Comparison of ENCODE assay signal across 10 cellular contexts in the genomic region with DNA sequence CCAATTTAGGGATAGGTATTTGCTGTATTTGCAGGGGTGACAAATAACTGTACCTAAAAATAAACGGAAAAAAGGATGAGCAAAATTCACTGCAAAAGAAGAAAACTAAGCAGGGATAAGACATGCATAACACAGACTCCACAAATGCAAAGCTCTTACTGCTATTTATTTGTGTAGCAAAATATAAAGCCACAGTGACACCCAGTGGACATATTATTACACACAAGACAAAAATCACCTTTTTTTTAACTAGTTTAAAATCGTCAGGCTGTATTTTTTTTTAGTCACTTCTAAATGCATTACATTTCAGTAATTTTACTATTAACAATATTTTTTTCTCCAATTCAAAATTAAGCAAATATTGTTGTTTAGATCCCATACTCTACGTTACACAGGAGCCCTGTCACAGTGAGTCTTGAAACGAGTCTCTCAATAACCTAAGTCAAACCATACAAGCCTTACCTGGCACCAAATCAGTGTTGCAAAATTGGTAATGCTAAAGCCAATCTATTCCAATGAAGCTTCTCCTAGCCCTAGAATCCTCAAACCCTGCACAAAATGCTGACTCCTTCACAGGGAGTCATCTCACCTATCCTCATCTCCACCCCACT. TPM values are rescaled to one million over a fixed set of nuclear protein-coding genes. Genes with fewer than 3 reads are reported as not detected.
DNase-seq lines count a peak whose midpoint lies in the region; ATAC-seq and TF ChIP-seq lines count a peak whose summit lies in the region.
"Had no signal": no experiment of that assay in that cellular context is flagged by ENCODE, and none has a peak within 500 bp of the region (broad histone marks: within the 10 kb centered on the region; RNA-seq: fewer than 3 reads in every experiment).

No MANE protein-coding gene starts in this region.

- no peak overlapping the region for H3K27ac ChIP-seq in Peyer's patch

- H3K4me3 ChIP-seq in AG04449 (ENCODE audit: low read depth, low read length) (no peak overlapping the region), Peyer's patch (no peak overlapping the region), epithelial cell of proximal tubule (ENCODE audit: low read depth, low read length) (no peak overlapping the region)

- H3K4me1 ChIP-seq in Peyer's patch, result no peaks in the 10 kb centered on the region

- H3K27me3 ChIP-seq in Peyer's patch, result no peaks in the 10 kb centered on the region

- POLR2A ChIA-PET in AG04449 (lab: Yijun Ruan, JAX), result no interaction called here

- no peak for TF ChIP-seq POLR2A in Peyer's patch (IDR thresholded peaks at IDR 0.05)

- no peaks in the 10 kb centered on the region for H3K27me3 Mint-ChIP-seq in neural crest cell (ENCODE audit: low read depth)
- H3K27me3 Mint-ChIP-seq: dendritic cell treated with granulocyte-macrophage colony-stimulating factor and Interleukin-4, amounts not matched to agents 40 ng/mL and 50 ng/mL, for 4 days; stimulated activated naive B cell treated with anti-CD40 and anti-IgM and Interleukin-4, amounts not matched to agents 10 μg/mL and 1 μg/mL and 100 μg/mL, for 72 hours had no signal

- peaks cover 5% of the 10 kb centered on the region for H3K36me3 Mint-ChIP-seq in neural crest cell (ENCODE audit: low read depth)

- no peak overlapping the region for H3K4me3 Mint-ChIP-seq in neural crest cell
- H3K4me3 Mint-ChIP-seq: dendritic cell treated with granulocyte-macrophage colony-stimulating factor and Interleukin-4, amounts not matched to agents 40 ng/mL and 50 ng/mL, for 4 days; stimulated activated naive B cell treated with anti-CD40 and anti-IgM and Interleukin-4, amounts not matched to agents 10 μg/mL and 1 μg/mL and 100 μg/mL, for 72 hours had no signal

- no peaks in the 10 kb centered on the region for H3K9me3 Mint-ChIP-seq in neural crest cell
- H3K9me3 Mint-ChIP-seq: dendritic cell treated with granulocyte-macrophage colony-stimulating factor and Interleukin-4, amounts not matched to agents 40 ng/mL and 50 ng/mL, for 4 days; stimulated activated naive B cell treated with anti-CD40 and anti-IgM and Interleukin-4, amounts not matched to agents 10 μg/mL and 1 μg/mL and 100 μg/mL, for 72 hours had no signal

- DNase-seq in AG04449 (ENCODE audit: low read depth, low spot score) (no peak), Peyer's patch (no peak), epithelial cell of proximal tubule (ENCODE audit: low read depth) (no peak), neural crest cell (ENCODE audit: low read depth, low spot score) (no peak), OCI-M2 (lab: John Stamatoyannopoulos, UW; ENCODE audit: unreplicated experiment) (no peak)
- DNase-seq: stimulated activated naive B cell treated with anti-CD40 and anti-IgM and Interleukin-4, amounts not matched to agents 10 μg/mL and 1 μg/mL and 100 μg/mL, for 72 hours had no signal

- TF ChIP-seq CTCF in AG04449 (IDR thresholded peaks at IDR 0.05; ENCODE audit: insufficient read depth, low read length, missing control alignments) (peak; percentile 34), GM12872 (IDR thresholded peaks at IDR 0.05; ENCODE audit: insufficient read depth, low read depth, low read length) (peak; percentile 45; the same call in 2 of the 3 replicates), Peyer's patch (IDR thresholded peaks at IDR 0.05) (peak; percentile 39 to 66 (median 62)), epithelial cell of proximal tubule (conservative IDR thresholded peaks at IDR 0.05; ENCODE audit: low read depth, low read length) (peak; percentile 54), neural crest cell (conservative IDR thresholded peaks at IDR 0.05) (peak; percentile 81)

- no peaks in the 10 kb centered on the region for H3K9me3 ChIP-seq in Peyer's patch

- ATAC-seq in HG03520 (IDR thresholded peaks at IDR 0.05; ENCODE audit: unreplicated experiment), result peak; percentile 74
- no peak for ATAC-seq in HG02973 (IDR thresholded peaks at IDR 0.05; ENCODE audit: unreplicated experiment)

- peaks cover 0 to 12% (median 0%) of the 10 kb centered on the region in 3 donors for H3K36me3 ChIP-seq in Peyer's patch

- no peak overlapping the region for H3K27ac Mint-ChIP-seq in neural crest cell (ENCODE audit: unreplicated experiment)
- H3K27ac Mint-ChIP-seq: dendritic cell treated with granulocyte-macrophage colony-stimulating factor and Interleukin-4, amounts not matched to agents 40 ng/mL and 50 ng/mL, for 4 days; stimulated activated naive B cell treated with anti-CD40 and anti-IgM and Interleukin-4, amounts not matched to agents 10 μg/mL and 1 μg/mL and 100 μg/mL, for 72 hours had no signal

- H3K4me1 Mint-ChIP-seq in neural crest cell, result no peaks in the 10 kb centered on the region

- CTCF ChIA-PET in AG04449 (lab: Yijun Ruan, JAX), result interaction anchor here (0.7 to 10.3 kb wide), 24 partner anchors 8 to 1685 kb away, joined by 3 to 184 read pairs (median 4); no protein-coding TSS in a partner anchor

RNA-seq across cellular contexts. Expression of a gene that starts 23.7 kb away (rescaled TPM):
- 10 to 100 TPM in 1 of 4 donors, 1 to 10 TPM in 3; 7.9 to 12.4 (median 9.0) TPM for total RNA-seq in Peyer's patch
- 6.4 and 7.8 TPM in 2 replicates for total RNA-seq in epithelial cell of proximal tubule
- total RNA-seq in neural crest cell, result 12.6 and 13.2 TPM in 2 replicates

RNA-seq across cellular contexts. Expression of a gene that starts 23.8 kb away (rescaled TPM):
- 1 to 10 TPM in 3 of 4 donors, under 1 TPM in 1; 0.54 to 5.0 (median 2.6) TPM for total RNA-seq in Peyer's patch
- 35.1 and 45.1 TPM in 2 replicates for total RNA-seq in epithelial cell of proximal tubule
- total RNA-seq in neural crest cell, result 49.5 and 52.1 TPM in 2 replicates
